Comparison of ENCODE assay signal across 8 cellular contexts in the genomic region with DNA sequence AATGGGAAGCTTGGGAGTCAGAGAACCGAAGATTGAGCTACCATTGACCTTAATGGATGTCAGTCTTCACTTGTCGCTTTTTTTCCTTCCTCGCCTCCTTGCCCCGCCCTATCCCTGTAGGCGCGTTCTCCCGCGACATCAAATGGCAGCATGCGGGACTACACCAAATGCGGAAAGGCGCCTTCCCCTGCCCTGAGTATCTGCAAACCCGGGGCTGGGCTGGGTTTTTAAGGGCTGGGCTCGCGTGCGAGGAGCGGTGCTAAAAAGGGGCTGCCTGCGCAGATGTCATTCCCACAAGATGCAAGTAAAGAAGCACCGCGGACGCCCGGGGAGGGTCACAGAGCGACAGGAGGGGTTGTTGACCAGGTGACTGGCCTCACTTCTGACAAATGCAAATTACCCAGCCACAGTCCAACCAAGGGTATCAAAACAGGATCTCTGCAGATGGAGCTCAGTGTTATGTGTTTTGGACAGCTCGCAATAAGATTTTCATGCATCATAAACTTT.
A peak's percentile ranks its signal among the peaks of the same experiment; 100 is the strongest.
DNase-seq lines count a peak whose midpoint lies in the region; ATAC-seq and TF ChIP-seq lines count a peak whose summit lies in the region.

No MANE protein-coding gene starts in this region.

- no peaks in the 10 kb centered on the region for H3K4me1 ChIP-seq in ACC112 (ENCODE audit: control insufficient read depth, insufficient read depth, low read length, unreplicated experiment)

- DNase-seq in T-helper 2 cell (peak in 4 of 5 experiments; percentile 19 to 81 (median 53)), astrocyte of the spinal cord (ENCODE audit: low read depth, low spot score) (peak; percentile 13), iPS-NIHi7 (ENCODE audit: extremely low spot score) (peak; percentile 68), cerebellar nuclear complex (lab: John Stamatoyannopoulos, UW) (no peak)
- DNase-seq in stimulated activated CD4-positive, alpha-beta T cell treated with anti-CD3 and anti-CD28 coated beads, Interleukin-15, amount 100 ng/mL, for 48 hours (ENCODE audit: low read depth in 2 of 2): peak; percentile 45 to 56

- H3K36me3 ChIP-seq in ACC112 (ENCODE audit: insufficient read depth, low read length): no peaks in the 10 kb centered on the region

- no peak overlapping the region for H3K27ac ChIP-seq in ACC112 (ENCODE audit: low read depth, low read length)

- H3K4me3 ChIP-seq in ACC112 (ENCODE audit: low read depth, low read length): peak overlapping the region; percentile 76
- peak overlapping the region; percentile 0 for H3K4me3 ChIP-seq in astrocyte of the spinal cord (ENCODE audit: low read depth, low read length)

- ATAC-seq in GM18870 (IDR thresholded peaks at IDR 0.05; ENCODE audit: unreplicated experiment) (peak; percentile 53), HG03103 (IDR thresholded peaks at IDR 0.05; ENCODE audit: low read depth, unreplicated experiment) (peak; percentile 55)

- peaks cover 11% of the 10 kb centered on the region for H3K27me3 ChIP-seq in ACC112 (ENCODE audit: insufficient read depth, low read length)

- no peaks in the 10 kb centered on the region for H3K79me2 ChIP-seq in ACC112 (ENCODE audit: control insufficient read depth, insufficient read depth, low read length, unreplicated experiment)

- TF ChIP-seq CTCF in astrocyte of the spinal cord (IDR thresholded peaks at IDR 0.05; ENCODE audit: low read depth, low read length): peak; percentile 38

- in situ Hi-C loops in astrocyte of the spinal cord (cut with HindIII; ENCODE audit: low sequenced_read_pairs): no loop called here

- H2AFZ ChIP-seq in ACC112 (ENCODE audit: low read length, unreplicated experiment): peak overlapping the region; percentile 75

Comparison
In these comparisons a context has a peak if more than half of its experiments do, and no peak if none do; other contexts are left out.
1. DNase-seq: peak in T-helper 2 cell (4 of 5), astrocyte of the spinal cord (single experiment), iPS-NIHi7 (single experiment) and stimulated activated CD4-positive, alpha-beta T cell treated with anti-CD3 and anti-CD28 coated beads, Interleukin-15, amount 100 ng/mL, for 48 hours (2 of 2); none in cerebellar nuclear complex (0 of 2).